Comparison of ENCODE assay signal across 9 cellular contexts in the genomic region with DNA sequence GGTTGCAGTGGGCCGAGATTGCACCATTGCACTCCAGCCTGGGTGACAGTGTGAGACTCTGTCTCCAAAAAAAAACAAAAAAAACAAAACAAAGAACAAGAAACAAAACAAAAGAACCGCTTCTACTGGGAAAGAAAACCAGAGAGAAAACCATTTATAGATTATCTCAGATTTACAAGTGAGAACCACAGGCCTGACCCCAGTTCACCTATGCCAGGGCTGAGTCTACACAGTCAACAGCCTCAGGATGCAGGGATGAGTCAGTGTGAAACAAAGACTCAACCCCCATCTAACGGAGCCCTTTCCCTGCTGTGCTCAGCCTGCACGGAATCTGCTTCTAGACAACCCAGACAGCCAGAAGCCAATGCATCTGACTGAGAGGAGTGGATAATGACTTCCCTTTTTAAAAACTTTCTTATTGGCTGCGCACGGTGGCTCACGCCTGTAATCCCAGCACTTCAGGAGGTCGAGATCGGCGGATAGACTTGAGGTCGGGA. TPM values are rescaled to one million over a fixed set of nuclear protein-coding genes. Genes with fewer than 3 reads are reported as not detected.
DNase-seq lines count a peak whose midpoint lies in the region; ATAC-seq and TF ChIP-seq lines count a peak whose summit lies in the region.
"Had no signal": no experiment of that assay in that cellular context is flagged by ENCODE, and none has a peak within 500 bp of the region (broad histone marks: within the 10 kb centered on the region; RNA-seq: fewer than 3 reads in every experiment).

No MANE protein-coding gene starts in this region.

- WGBS in body of pancreas, 2 donors: 86 to 88% methylated on average over 11 of the region's 11 CpGs

- H3K4me1 ChIP-seq in HAP-1: peaks cover 38% of the 10 kb centered on the region
- peaks cover 6% of the 10 kb centered on the region for H3K4me1 ChIP-seq in body of pancreas

- H3K27ac ChIP-seq in body of pancreas: no peak overlapping the region
- H3K27ac ChIP-seq: thoracic aorta had no signal

- no peak for TF ChIP-seq POLR2A in body of pancreas (IDR thresholded peaks at IDR 0.05)

- H3K27me3 ChIP-seq in HAP-1 (ENCODE audit: low read depth) (no peaks in the 10 kb centered on the region), body of pancreas (no peaks in the 10 kb centered on the region)

- ATAC-seq in activated T-cell treated with anti-CD3 and anti-CD28 coated beads, Interleukin-2, amount 50 U/mL, for 4 hours: peak; percentile 76 to 80
- no peak for ATAC-seq in body of pancreas

- H3K36me3 ChIP-seq in HAP-1 (replicated peaks) (no peaks in the 10 kb centered on the region), body of pancreas (replicated peaks in 1 of 2; ENCODE audit: insufficient read depth in 1 of 2, low read depth in 2 of 2) (no peaks in the 10 kb centered on the region)
- H3K36me3 ChIP-seq: thoracic aorta had no signal

- H3K27me3 Mint-ChIP-seq in activated T-cell treated with anti-CD3 and anti-CD28 coated beads, Interleukin-2, amount 50 U/mL, for 4 hours (ENCODE audit: low read depth): no peaks in the 10 kb centered on the region

- intact Hi-C loops in body of pancreas (cut with DNase I): no loop called here

- in situ Hi-C loops in HAP-1 (cut with MboI; ENCODE audit: low sequenced_read_pairs): no loop called here

- H3K9me3 ChIP-seq in HAP-1 (no peaks in the 10 kb centered on the region), body of pancreas (no peaks in the 10 kb centered on the region)
- H3K9me3 ChIP-seq: thoracic aorta had no signal

- H3K4me3 Mint-ChIP-seq in activated T-cell treated with anti-CD3 and anti-CD28 coated beads, Interleukin-2, amount 50 U/mL, for 4 hours: peak overlapping the region; percentile 33

- DNase-seq in GM12864 (ENCODE audit: low read depth) (peak; percentile 95), HAP-1 (ENCODE audit: low spot score in 2 of 2) (peak; percentile 60 to 73), NCI-H2227 (lab: John Stamatoyannopoulos, UW; ENCODE audit: unreplicated experiment) (peak; percentile 46), kidney glomerular epithelial cell (lab: John Stamatoyannopoulos, UW) (peak; percentile 88), body of pancreas (no peak), SHP77 (lab: John Stamatoyannopoulos, UW) (no peak), NCI-H2196 treated with DMSO at 0.1 percent for 48 hours (lab: John Stamatoyannopoulos, UW; ENCODE audit: unreplicated experiment) (no peak)
- peak; percentile 45 for DNase-seq in activated T-cell treated with anti-CD3 and anti-CD28 coated beads, Interleukin-2, amount 50 U/mL, for 4 hours

- H3K9me3 Mint-ChIP-seq in activated T-cell treated with anti-CD3 and anti-CD28 coated beads, Interleukin-2, amount 50 U/mL, for 4 hours: no peaks in the 10 kb centered on the region

- TF ChIP-seq CTCF in GM12864 (IDR thresholded peaks at IDR 0.05; ENCODE audit: low read depth, low read length, missing control alignments): no peak
- no peak for TF ChIP-seq CTCF in body of pancreas (IDR thresholded peaks at IDR 0.05)

- H3K4me3 ChIP-seq in GM12864 (ENCODE audit: low read depth, low read length) (no peak overlapping the region; the same call in 1 of the 2 replicates), HAP-1 (no peak overlapping the region), body of pancreas (no peak overlapping the region)
- H3K4me3 ChIP-seq: thoracic aorta had no signal

- no peaks in the 10 kb centered on the region for H3K36me3 Mint-ChIP-seq in activated T-cell treated with anti-CD3 and anti-CD28 coated beads, Interleukin-2, amount 50 U/mL, for 4 hours (ENCODE audit: insufficient read depth)

- H3K4me1 Mint-ChIP-seq in activated T-cell treated with anti-CD3 and anti-CD28 coated beads, Interleukin-2, amount 50 U/mL, for 4 hours (ENCODE audit: low read depth): peaks cover 28% of the 10 kb centered on the region

RNA-seq across cellular contexts. Expression of gene YWHAQ, which starts 25.5 kb away (rescaled TPM):
- total RNA-seq in activated T-cell treated with anti-CD3 and anti-CD28 coated beads, Interleukin-2, amount 50 U/mL, for 4 hours: 100 to 1,000 TPM; 641 to 717 (median 687) TPM
- total RNA-seq in body of pancreas: 100 to 1,000 TPM in 1 of 2 donors, 10 to 100 TPM in 1; 69.2 to 132 TPM

Comparison
In these comparisons a context has a peak if more than half of its experiments do, and no peak if none do; other contexts are left out.
1. DNase-seq: peak in GM12864 (single experiment), HAP-1 (2 of 2), NCI-H2227 (single experiment), activated T-cell treated with anti-CD3 and anti-CD28 coated beads, Interleukin-2, amount 50 U/mL, for 4 hours (single experiment) and kidney glomerular epithelial cell (single experiment); none in body of pancreas (0 of 4), SHP77 (0 of 2) and NCI-H2196 treated with DMSO at 0.1 percent for 48 hours (single experiment).
2. RNA of gene YWHAQ, which starts 25.5 kb away (total RNA-seq): 641 to 717 TPM in activated T-cell treated with anti-CD3 and anti-CD28 coated beads, Interleukin-2, amount 50 U/mL, for 4 hours; 69.2 to 132 TPM in body of pancreas; every median in the first group is over 4 times any median in the second.